In the genomic region with DNA sequence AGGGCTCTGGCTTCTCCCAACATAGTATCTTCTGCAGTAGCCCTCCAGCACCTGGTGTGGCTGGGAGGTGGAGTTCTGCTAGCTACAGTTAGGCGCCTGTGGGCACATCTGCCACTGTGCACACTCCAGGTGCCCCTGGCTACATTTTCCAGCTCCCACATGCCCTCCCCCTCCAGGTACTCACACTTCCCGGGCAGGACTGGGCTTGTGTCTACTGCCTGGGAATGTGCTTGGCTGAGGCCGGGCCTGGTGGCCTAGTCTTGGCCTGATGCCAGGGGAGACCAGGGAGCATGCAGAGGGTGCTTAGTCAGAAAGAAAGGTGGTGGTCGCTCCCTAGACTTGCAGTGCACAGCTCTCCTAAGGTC, we compare ENCODE assay signal across 11 cellular contexts. TPM values are rescaled to one million over a fixed set of nuclear protein-coding genes. Genes with fewer than 3 reads are reported as not detected.
DNase-seq lines count a peak whose midpoint lies in the region; ATAC-seq and TF ChIP-seq lines count a peak whose summit lies in the region.
"Had no signal": no experiment of that assay in that cellular context is flagged by ENCODE, and none has a peak within 500 bp of the region (broad histone marks: within the 10 kb centered on the region; RNA-seq: fewer than 3 reads in every experiment).

No MANE protein-coding gene starts in this region.

- H3K4me1 ChIP-seq in parathyroid adenoma: peaks cover 11% of the 10 kb centered on the region

- H3K4me3 Mint-ChIP-seq in chondrocyte (ENCODE audit: unreplicated experiment): peak overlapping the region; percentile 85

- no peak for TF ChIP-seq CTCF in chondrocyte (IDR thresholded peaks at IDR 0.05)
- no peak for TF ChIP-seq CTCF in parathyroid adenoma (IDR thresholded peaks at IDR 0.05)
- no peak for TF ChIP-seq CTCF in GM13976 (IDR thresholded peaks at IDR 0.05; ENCODE audit: borderline replicate concordance, control extremely low read depth, extremely low read depth, insufficient read depth, missing control alignments)

- no peak overlapping the region for H3K4me3 ChIP-seq in parathyroid adenoma (ENCODE audit: low read depth, low read length)

- H3K36me3 Mint-ChIP-seq in chondrocyte (ENCODE audit: low read depth): peaks cover 22% of the 10 kb centered on the region

- no peak overlapping the region for H3K4me2 ChIP-seq in parathyroid adenoma (ENCODE audit: low read length)

- peak overlapping the region; percentile 99 for H3K27ac Mint-ChIP-seq in chondrocyte (ENCODE audit: unreplicated experiment)

- no peaks in the 10 kb centered on the region for H3K79me2 ChIP-seq in parathyroid adenoma

- no peaks in the 10 kb centered on the region for H3K9me3 ChIP-seq in parathyroid adenoma (ENCODE audit: control insufficient read depth, low read length)

- peaks cover 63% of the 10 kb centered on the region for H3K4me1 Mint-ChIP-seq in chondrocyte (ENCODE audit: low read depth)

- DNase-seq in DMS79 (lab: John Stamatoyannopoulos, UW) (peak; percentile 95), NCI-H2171 treated with DMSO at 0.1 percent for 48 hours (lab: John Stamatoyannopoulos, UW) (peak; percentile 89), chondrocyte (ENCODE audit: low spot score) (peak; percentile 91), GM13976 (ENCODE audit: low spot score) (no peak)
- DNase-seq in stimulated activated naive CD8-positive, alpha-beta T cell treated with anti-CD3 and anti-CD28 coated beads, Interleukin-15, Interleukin-2, amounts not matched to agents 100 U/mL and 50 U/mL, for 24 hours: no peak
- DNase-seq: activated T-cell treated with anti-CD3 and anti-CD28 coated beads for 4 hours; stimulated activated naive CD4-positive, alpha-beta T cell had no signal

- peak overlapping the region; percentile 55 for H3K27ac ChIP-seq in parathyroid adenoma
- H3K27ac ChIP-seq: HL-60 had no signal

- H2AFZ ChIP-seq in parathyroid adenoma: peak overlapping the region; percentile 42

- no peak for ATAC-seq in GM21737 (IDR thresholded peaks at IDR 0.05; ENCODE audit: unreplicated experiment)
- no peak for ATAC-seq in stimulated activated naive CD8-positive, alpha-beta T cell treated with anti-CD3 and anti-CD28 coated beads, Interleukin-15, Interleukin-2, amounts not matched to agents 100 U/mL and 50 U/mL, for 24 hours
- no peak for ATAC-seq in HG03039 (IDR thresholded peaks at IDR 0.05; ENCODE audit: unreplicated experiment)

- no peaks in the 10 kb centered on the region for H3K27me3 ChIP-seq in parathyroid adenoma (ENCODE audit: control insufficient read depth, insufficient read depth, low read length)

- H3K9me3 Mint-ChIP-seq in chondrocyte (ENCODE audit: low read depth): no peaks in the 10 kb centered on the region

- no peaks in the 10 kb centered on the region for H3K36me3 ChIP-seq in parathyroid adenoma (ENCODE audit: control insufficient read depth, insufficient read depth, low read length)

- in situ Hi-C loops in GM13976 (cut with MboI; ENCODE audit: low sequenced_read_pairs, unreplicated experiment): no loop called here

- no peak overlapping the region for H3K9ac ChIP-seq in parathyroid adenoma

- H3K27me3 Mint-ChIP-seq in chondrocyte (ENCODE audit: low read depth): no peaks in the 10 kb centered on the region

RNA-seq across cellular contexts. Expression of a gene that starts 15.9 kb away (rescaled TPM):
- total RNA-seq in chondrocyte: 164 to 271 TPM (median 179 TPM) in 3 replicates

RNA-seq across cellular contexts. Expression of a gene that starts 51.1 kb away (rescaled TPM):
- 233 to 265 TPM (median 240 TPM) in 3 replicates for total RNA-seq in chondrocyte

RNA-seq across cellular contexts. Expression of a gene that starts 56.2 kb away (rescaled TPM):
- not detected in 3 replicates for total RNA-seq in chondrocyte

RNA-seq across cellular contexts. Expression of a gene that starts 57.5 kb away (rescaled TPM):
- 16.2 to 22.7 TPM (median 16.6 TPM) in 3 replicates for total RNA-seq in chondrocyte

Comparison
In these comparisons a context has a peak if more than half of its experiments do, and no peak if none do; other contexts are left out.
1. DNase-seq: peak in DMS79 (single experiment), NCI-H2171 treated with DMSO at 0.1 percent for 48 hours (single experiment) and chondrocyte (single experiment); none in GM13976 (single experiment) and stimulated activated naive CD8-positive, alpha-beta T cell treated with anti-CD3 and anti-CD28 coated beads, Interleukin-15, Interleukin-2, amounts not matched to agents 100 U/mL and 50 U/mL, for 24 hours (single experiment).